In the genomic region with DNA sequence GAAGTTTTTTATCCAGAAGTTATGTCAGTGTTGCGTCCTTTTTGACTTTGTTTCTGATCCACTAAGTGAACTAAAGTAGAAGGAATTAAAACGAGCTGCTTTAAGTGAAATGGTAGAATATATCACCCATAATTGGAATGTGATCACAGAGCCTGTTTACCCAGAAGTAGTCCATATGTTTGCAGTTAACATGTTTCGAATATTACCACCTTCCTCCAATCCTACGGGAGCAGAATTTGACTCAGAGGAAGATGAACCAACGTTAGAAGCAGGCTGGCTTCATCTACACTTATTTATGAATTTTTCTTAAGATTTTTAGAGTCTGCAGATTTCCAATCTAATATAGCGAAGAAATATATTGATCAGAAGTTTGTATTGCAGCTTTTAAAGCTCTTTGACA, we compare ENCODE assay signal across 1 cellular context.
TF ChIP-seq lines count a peak whose summit lies in the region.

No MANE protein-coding gene starts in this region.

TF ChIP-seq in IMR-90, 13 proteins besides CTCF, POLR2A, EP300 and RAD21 (continued from another document):
- TF ChIP-seq FOS (IDR thresholded peaks at IDR 0.05; ENCODE audit: low read depth, low read length) (no peak), RFX5 (IDR thresholded peaks at IDR 0.05; ENCODE audit: low read depth, low read length) (no peak), MXI1 (IDR thresholded peaks at IDR 0.05; ENCODE audit: borderline replicate concordance, low read depth, low read length) (no peak), MAZ (IDR thresholded peaks at IDR 0.05; ENCODE audit: borderline replicate concordance, low read depth, low read length) (no peak)
